ENCODE assay signal across 15 cellular contexts in the genomic region with DNA sequence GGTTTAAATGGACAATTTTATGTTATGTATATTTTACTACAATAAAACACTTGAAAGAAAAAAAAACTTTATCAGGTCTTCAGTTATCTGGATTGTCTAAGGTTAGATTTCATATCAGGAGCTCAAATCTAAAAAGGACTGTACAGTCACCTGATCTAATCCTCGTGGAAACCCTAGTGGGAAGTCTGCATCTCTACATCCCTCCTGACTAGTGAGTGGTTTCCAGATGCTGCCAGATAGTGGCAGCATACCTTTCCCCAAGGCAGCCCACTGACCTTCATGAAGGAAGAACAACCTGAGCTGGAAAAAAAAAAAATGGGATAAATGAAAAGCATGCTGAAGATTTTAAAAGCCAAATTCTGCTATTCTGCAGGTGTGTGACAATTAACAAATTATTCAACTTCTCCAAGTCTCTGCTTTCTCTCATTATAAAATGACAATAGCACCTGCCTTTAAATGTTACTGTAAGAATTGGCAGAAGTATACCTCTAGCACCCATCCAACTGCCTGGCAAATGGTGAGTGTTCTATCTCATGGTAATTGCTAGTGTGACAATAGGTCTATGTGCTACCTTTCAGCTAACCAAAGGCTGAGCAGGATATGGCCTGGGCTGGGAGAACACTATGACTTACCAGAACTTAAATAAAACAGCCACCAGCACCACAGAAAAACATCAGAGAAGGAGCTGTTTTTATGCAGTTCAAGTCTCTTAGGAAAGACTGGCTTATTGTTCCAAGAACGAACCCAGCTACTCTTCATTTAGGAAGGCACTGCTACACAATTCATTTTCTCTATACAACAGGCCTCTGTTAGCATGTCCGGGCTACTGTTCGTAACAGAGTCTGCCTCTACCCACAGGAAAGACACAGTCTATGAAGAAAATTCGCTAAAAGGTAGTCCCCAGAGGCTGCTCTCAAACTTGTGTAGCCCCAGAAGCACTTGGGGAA. TPM values are rescaled to one million over a fixed set of nuclear protein-coding genes. Genes with fewer than 3 reads are reported as not detected.
DNase-seq lines count a peak whose midpoint lies in the region; ATAC-seq, FAIRE-seq and TF ChIP-seq lines count a peak whose summit lies in the region.
"Had no signal": no experiment of that assay in that cellular context is flagged by ENCODE, and none has a peak within 500 bp of the region (broad histone marks: within the 10 kb centered on the region; RNA-seq: fewer than 3 reads in every experiment).

No MANE protein-coding gene starts in this region.

- intact Hi-C loops in IMR-90 (cut with micrococcal nuclease), result no loop called here

- H3K36me3 ChIP-seq in IMR-90 (ENCODE audit: control insufficient read depth, insufficient read depth, low read length), result no peaks in the 10 kb centered on the region; the same call in 1 of the 2 replicates
- peaks cover 2% of the 10 kb centered on the region for H3K36me3 ChIP-seq in astrocyte (ENCODE audit: insufficient read depth, low read length)

- CTCF ChIA-PET in IMR-90 (lab: Yijun Ruan, JAX), result interaction anchor here (0.6 kb wide), 1 partner anchor 67 kb away, joined by 3 read pairs; no protein-coding TSS in a partner anchor

- H3K4me3 ChIP-seq in IMR-90 (ENCODE audit: insufficient read depth, low read depth, low read length), result no peak overlapping the region
- no peak overlapping the region for H3K4me3 ChIP-seq in astrocyte (ENCODE audit: insufficient read depth, low read depth, low read length)

- H4K5ac ChIP-seq in IMR-90 (ENCODE audit: low read depth, low read length), result no peak overlapping the region

- WGBS in IMR-90 (ENCODE audit: extremely low coverage in 2 of 2, insufficient read length in 1 of 2), 2 experiments, result no CpG with 5 or more reads among the region's 5 CpGs

- H3K27ac Mint-ChIP-seq in astrocyte (ENCODE audit: unreplicated experiment) (peak overlapping the region; percentile 8), nephron progenitor cell (peak overlapping the region; percentile 69)

- no peak overlapping the region for H3K56ac ChIP-seq in IMR-90 (ENCODE audit: extremely low read depth, insufficient read depth, low read length)

- no peak overlapping the region for H4K91ac ChIP-seq in IMR-90 (ENCODE audit: insufficient read depth, low read depth, low read length)

- H3K4me1 Mint-ChIP-seq in astrocyte (ENCODE audit: low read depth, unreplicated experiment) (peaks cover 8% of the 10 kb centered on the region), nephron progenitor cell (peaks cover 19% of the 10 kb centered on the region)

- H2AK5ac ChIP-seq in IMR-90 (ENCODE audit: low read depth, low read length), result no peak overlapping the region

- in situ Hi-C loops in IMR-90 (cut with MboI; ENCODE audit: low sequenced_read_pairs), result no loop called here

- 0 out of 2 replicates have a peak, but pooled peaks cover 3% of the 10 kb centered on the region for H3K9me1 ChIP-seq in IMR-90 (ENCODE audit: insufficient read depth, low read length)

- no peak overlapping the region for H2BK120ac ChIP-seq in IMR-90 (ENCODE audit: low read depth, low read length)

- H3K79me2 ChIP-seq in astrocyte (ENCODE audit: insufficient read depth, low read length), result peaks cover 97% of the 10 kb centered on the region

- H3K4me1 ChIP-seq in IMR-90 (ENCODE audit: control insufficient read depth, insufficient read depth, low read length), result peaks cover 8% of the 10 kb centered on the region; the same call in 1 of the 2 replicates
- H3K4me1 ChIP-seq in astrocyte (ENCODE audit: insufficient read depth, low read length), result no peaks in the 10 kb centered on the region

- no peak overlapping the region for H3K4me2 ChIP-seq in IMR-90 (ENCODE audit: low read depth, low read length)
- no peak overlapping the region for H3K4me2 ChIP-seq in astrocyte (ENCODE audit: low read length)

- no peak for TF ChIP-seq CTCF in IMR-90 (conservative IDR thresholded peaks at IDR 0.05; ENCODE audit: low read depth, low read length)
- TF ChIP-seq CTCF in astrocyte (IDR thresholded peaks at IDR 0.05; ENCODE audit: insufficient read depth, low read depth, low read length), result no peak
- TF ChIP-seq CTCF in nephron progenitor cell (IDR thresholded peaks at IDR 0.05), result no peak

- H2AFZ ChIP-seq in IMR-90 (replicated peaks; ENCODE audit: low read length, poor library complexity) (no peak overlapping the region), astrocyte (ENCODE audit: low read depth, low read length) (no peak overlapping the region)

- no TSS peak for BruUV-seq in IMR-90 (replicated peaks; lab: Mats Ljungman, UMichigan)

- no peak overlapping the region for H2BK20ac ChIP-seq in IMR-90 (ENCODE audit: low read depth, low read length)

- H3K4me3 Mint-ChIP-seq in astrocyte (ENCODE audit: unreplicated experiment), result no peak overlapping the region
- no peak overlapping the region for H3K4me3 Mint-ChIP-seq in nephron progenitor cell

- H3K27ac ChIP-seq in IMR-90 (ENCODE audit: insufficient read depth, low read length) (no peak overlapping the region), astrocyte (ENCODE audit: low read depth, low read length) (no peak overlapping the region)
- H3K27ac ChIP-seq: 22Rv1 had no signal

- no peak overlapping the region for H3K18ac ChIP-seq in IMR-90 (ENCODE audit: low read depth, low read length)

- ATAC-seq in IMR-90 (ENCODE audit: low read depth), result no peak
- no peak for ATAC-seq in HG02884 (IDR thresholded peaks at IDR 0.05; ENCODE audit: unreplicated experiment)

- 0 out of 2 replicates have a peak overlapping the region, but pooled peaks have one; percentile 2 for H3K4ac ChIP-seq in IMR-90 (ENCODE audit: low read depth, low read length)

- no peak for TF ChIP-seq RAD21 in IMR-90 (IDR thresholded peaks at IDR 0.05; ENCODE audit: low read length)

- H3K27me3 Mint-ChIP-seq in astrocyte (ENCODE audit: low read depth, unreplicated experiment) (no peaks in the 10 kb centered on the region), nephron progenitor cell (ENCODE audit: low read depth, poor library complexity) (no peaks in the 10 kb centered on the region)

- peak overlapping the region; percentile 33; the same call in 1 of the 2 replicates for H3K23ac ChIP-seq in IMR-90 (ENCODE audit: low read depth, low read length)

- H4K8ac ChIP-seq in IMR-90 (ENCODE audit: low read depth in 2 of 2, low read length in 2 of 2), result no peak overlapping the region

- H3K27me3 ChIP-seq in IMR-90 (ENCODE audit: control insufficient read depth, insufficient read depth, low read length), result no peaks in the 10 kb centered on the region
- no peaks in the 10 kb centered on the region for H3K27me3 ChIP-seq in astrocyte (ENCODE audit: insufficient read depth, low read length)

- peaks cover 23% of the 10 kb centered on the region for H4K20me1 ChIP-seq in IMR-90 (ENCODE audit: insufficient read depth, low read length)
- H4K20me1 ChIP-seq in astrocyte (ENCODE audit: insufficient read depth, low read length), result peaks cover 54% of the 10 kb centered on the region

- peaks cover 9 to 54% of the 10 kb centered on the region in 2 experiments for H3K79me1 ChIP-seq in IMR-90 (ENCODE audit: low read depth in 1 of 2, low read length in 2 of 2)

- H3K9me3 ChIP-seq in IMR-90 (ENCODE audit: control insufficient read depth, insufficient read depth, low read length) (no peaks in the 10 kb centered on the region), astrocyte (ENCODE audit: insufficient read depth, low read depth, low read length) (no peaks in the 10 kb centered on the region)

- H2BK15ac ChIP-seq in IMR-90 (ENCODE audit: low read depth, low read length), result no peak overlapping the region

- H3K9me3 Mint-ChIP-seq in astrocyte (ENCODE audit: unreplicated experiment), result no peaks in the 10 kb centered on the region
- peaks cover 40% of the 10 kb centered on the region for H3K9me3 Mint-ChIP-seq in nephron progenitor cell

- no peak overlapping the region for H2BK5ac ChIP-seq in IMR-90 (ENCODE audit: low read depth, low read length, poor library complexity, severe bottlenecking)

- no peak overlapping the region for H3K9ac ChIP-seq in IMR-90 (ENCODE audit: low read depth, low read length)
- no peak overlapping the region for H3K9ac ChIP-seq in astrocyte (ENCODE audit: low read length)

- dilution Hi-C loops in IMR-90 (cut with HindIII; ENCODE audit: low sequenced_read_pairs, unreplicated experiment), result no loop called here

- peak; percentile 7 for DNase-seq in DMS53 (lab: John Stamatoyannopoulos, UW)
- DNase-seq in DMS53 treated with DMSO at 0.1 percent for 48 hours (lab: John Stamatoyannopoulos, UW; ENCODE audit: unreplicated experiment), result no peak
- no peak for DNase-seq in IMR-90
- DNase-seq in astrocyte (ENCODE audit: low read depth), result no peak
- no peak for DNase-seq in nephron progenitor cell
- DNase-seq in superior temporal gyrus (ENCODE audit: extremely low spot score), result no peak
- DNase-seq in activated CD4-positive, CD25-positive, alpha-beta regulatory T cell treated with anti-CD3 and anti-CD28 coated beads, Interleukin-2, amount 50 U/mL, for 72 hours, result no peak
- DNase-seq: activated CD4-positive, alpha-beta T cell treated with anti-CD3 and anti-CD28 coated beads for 4 hours; cerebellar nuclear complex; NCI-H1417 treated with DMSO at 0.1 percent for 48 hours; NCI-H526 treated with DMSO at 0.1 percent for 48 hours had no signal

- TF ChIP-seq POLR2A in IMR-90 (IDR thresholded peaks at IDR 0.05; ENCODE audit: low read depth, low read length), result no peak

- H3K14ac ChIP-seq in IMR-90 (replicated peaks; ENCODE audit: low read depth, low read length), result no peak overlapping the region

- POLR2A ChIA-PET in IMR-90 (lab: Charles Lee; ENCODE audit: unreplicated experiment), result no interaction called here

- H3K36me3 Mint-ChIP-seq in astrocyte (ENCODE audit: low read depth, unreplicated experiment), result peaks cover 10% of the 10 kb centered on the region
- H3K36me3 Mint-ChIP-seq in nephron progenitor cell (ENCODE audit: low read depth), result peaks cover 68% of the 10 kb centered on the region

- H2AK9ac ChIP-seq in IMR-90 (replicated peaks; ENCODE audit: low read depth, low read length, poor library complexity), result no peak overlapping the region

- no peak for FAIRE-seq in astrocyte (lab: Jason Lieb, UNC)
- FAIRE-seq: GM19239, H1 had no signal

TF ChIP-seq in IMR-90, 13 proteins besides CTCF, POLR2A, EP300 and RAD21 (continues in another document):
- TF ChIP-seq CHD1 (IDR thresholded peaks at IDR 0.05; ENCODE audit: low read depth, low read length) (no peak), MXI1 (IDR thresholded peaks at IDR 0.05; ENCODE audit: borderline replicate concordance, low read depth, low read length) (no peak), MAFK (IDR thresholded peaks at IDR 0.05; ENCODE audit: low read depth, low read length) (no peak), RCOR1 (IDR thresholded peaks at IDR 0.05; ENCODE audit: insufficient replicate concordance, low read length) (no peak), NFE2L2 (IDR thresholded peaks at IDR 0.05; ENCODE audit: low read depth, low read length) (no peak), MAZ (IDR thresholded peaks at IDR 0.05; ENCODE audit: borderline replicate concordance, low read depth, low read length) (no peak), BHLHE40 (IDR thresholded peaks at IDR 0.05; ENCODE audit: low read depth, low read length) (no peak), FOS (IDR thresholded peaks at IDR 0.05; ENCODE audit: low read depth, low read length) (no peak)

RNA-seq across cellular contexts. Expression of gene CLASP1, which starts 8.6 kb away (rescaled TPM):
- total RNA-seq in IMR-90 (2012; rRNA removed) (33.7 and 45.8 TPM in 2 replicates), astrocyte (50.6 and 56.7 TPM in 2 replicates)
- polyA plus RNA-seq in IMR-90 (2012; rRNA removed), result 11.1 and 12.3 TPM in 2 replicates
- 4.1 and 4.6 TPM in 2 replicates for polyA plus RNA-seq in IMR-90 (2012; cell fraction: cytosol; rRNA removed)
- 12.1 and 20.8 TPM in 2 replicates for polyA plus RNA-seq in IMR-90 (2012; cell fraction: nucleus; rRNA removed; ENCODE audit: low replicate concordance)
